Comparison of ENCODE assay signal across 8 cellular contexts in the genomic region with DNA sequence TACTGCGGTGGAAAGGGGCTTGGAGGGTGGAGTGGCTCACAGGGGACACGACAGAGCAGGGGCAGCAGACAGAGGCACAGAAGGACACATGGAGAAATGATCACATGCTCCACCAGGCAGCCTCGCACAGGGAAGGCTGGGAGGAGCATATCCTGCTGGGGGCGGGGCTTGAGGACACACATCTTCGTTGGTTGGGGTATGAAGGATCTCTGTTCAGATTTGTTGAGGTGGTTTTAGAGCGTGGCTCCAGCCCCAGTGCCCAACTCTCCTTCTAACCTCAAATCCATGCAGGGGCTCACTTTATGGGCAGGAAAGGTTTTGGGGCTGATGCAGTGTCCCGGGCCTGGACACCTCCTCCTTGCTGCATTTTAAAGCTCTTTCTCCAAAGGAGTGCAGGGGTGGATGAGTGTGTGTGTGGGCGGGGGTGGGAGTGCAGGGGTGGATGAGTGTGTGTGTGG. TPM values are rescaled to one million over a fixed set of nuclear protein-coding genes. Genes with fewer than 3 reads are reported as not detected.
DNase-seq lines count a peak whose midpoint lies in the region; ATAC-seq and TF ChIP-seq lines count a peak whose summit lies in the region.

No MANE protein-coding gene starts in this region.

- H3K27me3 ChIP-seq in parathyroid adenoma (ENCODE audit: control insufficient read depth, insufficient read depth, low read length) (no peaks in the 10 kb centered on the region), aorta (ENCODE audit: control insufficient read depth in 1 of 2, insufficient read depth in 2 of 2, low read length in 1 of 2) (no peaks in the 10 kb centered on the region)

- peak overlapping the region; percentile 63 for H3K4me3 Mint-ChIP-seq in activated naive CD8-positive, alpha-beta T cell

- peaks cover 19% of the 10 kb centered on the region for H3K27me3 Mint-ChIP-seq in activated naive CD8-positive, alpha-beta T cell

- peak; percentile 68 for ATAC-seq in aorta (ENCODE audit: low FRiP score)
- ATAC-seq in HG03469 (IDR thresholded peaks at IDR 0.05; ENCODE audit: unreplicated experiment) = no peak

- H3K36me3 ChIP-seq in parathyroid adenoma (ENCODE audit: control insufficient read depth, insufficient read depth, low read length) (no peaks in the 10 kb centered on the region), aorta (ENCODE audit: control insufficient read depth in 1 of 2, insufficient read depth in 2 of 2, low read length in 1 of 2) (peaks cover 0 to 2% of the 10 kb centered on the region in 2 donors)

- no peak for TF ChIP-seq CTCF in parathyroid adenoma (IDR thresholded peaks at IDR 0.05)

- no peak overlapping the region for H3K4me3 ChIP-seq in parathyroid adenoma (ENCODE audit: low read depth, low read length)
- H3K4me3 ChIP-seq in aorta (ENCODE audit: low read length in 2 of 2) = no peak overlapping the region

- no peaks in the 10 kb centered on the region for H3K79me2 ChIP-seq in parathyroid adenoma

- H3K4me2 ChIP-seq in parathyroid adenoma (ENCODE audit: low read length) = peak overlapping the region; percentile 9

- H3K27ac ChIP-seq in parathyroid adenoma (no peak overlapping the region), aorta (ENCODE audit: low read depth in 1 of 2, low read length in 2 of 2) (no peak overlapping the region)

- H2AFZ ChIP-seq in parathyroid adenoma = peak overlapping the region; percentile 7

- H3K4me1 Mint-ChIP-seq in activated naive CD8-positive, alpha-beta T cell (ENCODE audit: low read depth) = peaks cover 18% of the 10 kb centered on the region

- no peak overlapping the region for H3K9ac ChIP-seq in parathyroid adenoma

- no peaks in the 10 kb centered on the region for H3K9me3 Mint-ChIP-seq in activated naive CD8-positive, alpha-beta T cell (ENCODE audit: low read depth)

- H3K36me3 Mint-ChIP-seq in activated naive CD8-positive, alpha-beta T cell = no peaks in the 10 kb centered on the region

- H3K4me1 ChIP-seq in parathyroid adenoma = peaks cover 16% of the 10 kb centered on the region
- H3K4me1 ChIP-seq in aorta (ENCODE audit: control insufficient read depth in 1 of 2, insufficient read depth in 2 of 2, low read length in 2 of 2) = no peaks in the 10 kb centered on the region

- no peak overlapping the region for H3K27ac Mint-ChIP-seq in activated naive CD8-positive, alpha-beta T cell

- WGBS in aorta, 2 donors = 2 to 3% methylated on average over 8 of the region's 8 CpGs

- intact Hi-C loops in head of caudate nucleus (cut with DNase I) = loop anchor here (5.0 kb wide), 1 partner anchor 75 kb away; the partner anchor contains the start of gene MLF2
- intact Hi-C loops in aorta (cut with DNase I) = loop anchor here (5.0 to 10.0 kb wide), 4 partner anchors 75 to 213 kb away; partner anchors contain the start of gene MLF2 (in 2 of the 2)

- no peaks in the 10 kb centered on the region for H3K9me3 ChIP-seq in parathyroid adenoma (ENCODE audit: control insufficient read depth, low read length)
- no peaks in the 10 kb centered on the region for H3K9me3 ChIP-seq in aorta (ENCODE audit: control insufficient read depth, low read length)

- DNase-seq in CD1c-positive myeloid dendritic cell (ENCODE audit: extremely low spot score) (peak; percentile 44), HuH-7.5 (ENCODE audit: low spot score) (peak; percentile 95), head of caudate nucleus (peak; percentile 60 to 93 (median 84)), aorta (peak; percentile 90 to 94)

TF ChIP-seq in PFSK-1, 5 proteins besides CTCF, POLR2A, EP300 and RAD21:
- no peak for TF ChIP-seq SIN3A (IDR thresholded peaks at IDR 0.05; ENCODE audit: borderline replicate concordance, insufficient read depth, low read length)
- TF ChIP-seq, protein P1, sequence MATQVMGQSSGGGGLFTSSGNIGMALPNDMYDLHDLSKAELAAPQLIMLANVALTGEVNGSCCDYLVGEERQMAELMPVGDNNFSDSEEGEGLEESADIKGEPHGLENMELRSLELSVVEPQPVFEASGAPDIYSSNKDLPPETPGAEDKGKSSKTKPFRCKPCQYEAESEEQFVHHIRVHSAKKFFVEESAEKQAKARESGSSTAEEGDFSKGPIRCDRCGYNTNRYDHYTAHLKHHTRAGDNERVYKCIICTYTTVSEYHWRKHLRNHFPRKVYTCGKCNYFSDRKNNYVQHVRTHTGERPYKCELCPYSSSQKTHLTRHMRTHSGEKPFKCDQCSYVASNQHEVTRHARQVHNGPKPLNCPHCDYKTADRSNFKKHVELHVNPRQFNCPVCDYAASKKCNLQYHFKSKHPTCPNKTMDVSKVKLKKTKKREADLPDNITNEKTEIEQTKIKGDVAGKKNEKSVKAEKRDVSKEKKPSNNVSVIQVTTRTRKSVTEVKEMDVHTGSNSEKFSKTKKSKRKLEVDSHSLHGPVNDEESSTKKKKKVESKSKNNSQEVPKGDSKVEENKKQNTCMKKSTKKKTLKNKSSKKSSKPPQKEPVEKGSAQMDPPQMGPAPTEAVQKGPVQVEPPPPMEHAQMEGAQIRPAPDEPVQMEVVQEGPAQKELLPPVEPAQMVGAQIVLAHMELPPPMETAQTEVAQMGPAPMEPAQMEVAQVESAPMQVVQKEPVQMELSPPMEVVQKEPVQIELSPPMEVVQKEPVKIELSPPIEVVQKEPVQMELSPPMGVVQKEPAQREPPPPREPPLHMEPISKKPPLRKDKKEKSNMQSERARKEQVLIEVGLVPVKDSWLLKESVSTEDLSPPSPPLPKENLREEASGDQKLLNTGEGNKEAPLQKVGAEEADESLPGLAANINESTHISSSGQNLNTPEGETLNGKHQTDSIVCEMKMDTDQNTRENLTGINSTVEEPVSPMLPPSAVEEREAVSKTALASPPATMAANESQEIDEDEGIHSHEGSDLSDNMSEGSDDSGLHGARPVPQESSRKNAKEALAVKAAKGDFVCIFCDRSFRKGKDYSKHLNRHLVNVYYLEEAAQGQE (IDR thresholded peaks at IDR 0.05; ENCODE audit: insufficient read depth in 1 of 2, low read depth in 2 of 2, low read length in 2 of 2) = peak; percentile 41 to 59; a peak in 1 of 4 replicates
- peak; percentile 93 for TF ChIP-seq POLR2AphosphoS5 (IDR thresholded peaks at IDR 0.05; ENCODE audit: low read depth, low read length)
- peak; percentile 92 for TF ChIP-seq TAF1 (IDR thresholded peaks at IDR 0.05; ENCODE audit: borderline replicate concordance, insufficient read depth, low read length)

RNA-seq across cellular contexts. Expression of gene P3H3, which starts 0.7 kb away (rescaled TPM):
- 114 TPM for polyA plus RNA-seq in PFSK-1 (2012; ENCODE audit: insufficient read length, low read depth)
- 10 to 100 TPM; 43.5 to 66.3 TPM for total RNA-seq in aorta
- 10 to 100 TPM; 23.4 to 93.3 TPM for polyA plus RNA-seq in aorta

RNA-seq across cellular contexts. Expression of gene GPR162, which starts 5.8 kb away (rescaled TPM):
- 33.6 TPM for polyA plus RNA-seq in PFSK-1 (2012; ENCODE audit: insufficient read length, low read depth)
- total RNA-seq in aorta = 10 to 100 TPM in 1 of 2 donors, 1 to 10 TPM in 1; 4.4 to 16.6 TPM
- polyA plus RNA-seq in aorta = 10 to 100 TPM in 1 of 2 donors, 1 to 10 TPM in 1; 6.0 to 17.2 TPM

RNA-seq across cellular contexts. Expression of gene GNB3, which starts 13.3 kb away (rescaled TPM):
- polyA plus RNA-seq in PFSK-1 (2012; ENCODE audit: insufficient read length, low read depth) = 17.5 TPM
- total RNA-seq in aorta = 10 to 100 TPM in 1 of 2 donors, 1 to 10 TPM in 1; 8.2 to 13.7 TPM
- polyA plus RNA-seq in aorta = 10 to 100 TPM in 1 of 2 donors, 1 to 10 TPM in 1; 6.0 to 32.9 TPM

RNA-seq across cellular contexts. Expression of gene CDCA3, which starts 23.6 kb away (rescaled TPM):
- polyA plus RNA-seq in PFSK-1 (2012; ENCODE audit: insufficient read length, low read depth) = 13.7 TPM
- 1 to 10 TPM in 1 of 2 donors, under 1 TPM in 1; 0.42 to 2.1 TPM for total RNA-seq in aorta
- 10 to 100 TPM in 1 of 2 donors, 1 to 10 TPM in 1; 3.6 to 12.6 TPM for polyA plus RNA-seq in aorta

RNA-seq across cellular contexts. Expression of gene USP5, which starts 24.5 kb away (rescaled TPM):
- polyA plus RNA-seq in PFSK-1 (2012; ENCODE audit: insufficient read length, low read depth) = 56.6 TPM
- total RNA-seq in aorta = 10 to 100 TPM; 59.5 to 64.6 TPM
- polyA plus RNA-seq in aorta = 10 to 100 TPM; 26.7 to 47.0 TPM

Comparison
In these comparisons a context has a peak if more than half of its experiments do, and no peak if none do; other contexts are left out.
1. DNase-seq: peak in every context shown above with its lines; median percentile 95 in HuH-7.5; 92 in aorta; 84 in head of caudate nucleus; 44 in CD1c-positive myeloid dendritic cell.